Comparison of ENCODE assay signal across 19 cellular contexts in the genomic region with DNA sequence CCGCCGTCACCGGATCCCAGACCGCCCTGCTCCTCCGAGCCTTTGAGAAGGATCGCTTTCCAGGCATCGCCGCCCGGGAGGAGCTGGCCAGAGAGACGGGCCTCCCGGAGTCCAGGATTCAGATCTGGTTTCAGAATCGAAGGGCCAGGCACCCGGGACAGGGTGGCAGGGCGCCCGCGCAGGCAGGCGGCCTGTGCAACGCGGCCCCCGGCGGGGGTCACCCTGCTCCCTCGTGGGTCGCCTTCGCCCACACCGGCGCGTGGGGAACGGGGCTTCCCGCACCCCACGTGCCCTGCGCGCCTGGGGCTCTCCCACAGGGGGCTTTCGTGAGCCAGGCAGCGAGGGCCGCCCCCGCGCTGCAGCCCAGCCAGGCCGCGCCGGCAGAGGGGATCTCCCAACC. TPM values are rescaled to one million over a fixed set of nuclear protein-coding genes. Genes with fewer than 3 reads are reported as not detected.
"Had no signal": no experiment of that assay in that cellular context is flagged by ENCODE, and none has a peak within 500 bp of the region (broad histone marks: within the 10 kb centered on the region; RNA-seq: fewer than 3 reads in every experiment).

No MANE protein-coding gene starts in this region.

RNA-seq across cellular contexts. Expression of gene FRG2B, which starts 40.9 kb away (rescaled TPM):
- total RNA-seq: chondrocyte, colonic mucosa, endodermal cell, esophagus muscularis mucosa, fibroblast of lung, heart right ventricle, kidney epithelial cell, left cardiac atrium, liver, mammary epithelial cell, myocyte, natural killer cell, neural crest cell, omental fat pad, pancreas, posterior vena cava, spleen, testis, uterus had no signal
- polyA plus RNA-seq: fibroblast of lung, heart right ventricle, liver, mammary epithelial cell, pancreas, spleen had no signal
